9 cellular contexts compared by ENCODE assay signal in the genomic region with DNA sequence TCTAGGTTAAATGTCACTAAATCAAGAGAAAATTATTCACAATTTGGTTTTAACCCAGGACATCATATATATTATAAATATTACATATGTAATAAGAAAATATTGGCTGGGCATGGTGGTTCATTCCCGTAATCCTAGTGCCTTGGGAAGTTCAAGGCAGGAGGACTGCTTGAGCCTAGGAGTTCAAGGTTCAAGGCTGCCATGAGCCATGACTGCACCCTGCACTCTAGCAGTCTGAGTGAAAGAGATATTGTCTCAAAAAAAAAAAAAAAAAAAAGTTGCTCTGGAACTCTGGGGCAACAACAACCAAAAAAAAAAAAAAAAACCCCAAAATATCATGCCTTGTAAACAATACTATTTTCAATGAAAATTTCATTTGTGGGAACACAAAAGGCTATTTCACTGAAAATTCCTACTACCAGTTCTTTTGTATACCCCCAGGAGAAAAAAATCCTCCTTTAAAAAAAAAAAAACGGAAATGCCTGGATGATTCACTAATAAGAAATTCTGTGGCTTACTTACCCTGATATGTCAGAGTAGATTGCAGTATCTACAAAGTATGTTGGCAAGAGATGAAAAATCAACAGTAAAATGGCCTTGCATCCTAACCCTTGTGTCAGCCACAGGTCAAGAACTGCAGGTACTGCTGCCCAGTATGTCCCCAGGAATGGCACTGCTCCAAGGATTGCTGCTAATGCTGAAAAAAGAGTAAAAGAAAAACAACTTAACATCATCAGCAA. TPM values are rescaled to one million over a fixed set of nuclear protein-coding genes. Genes with fewer than 3 reads are reported as not detected.
A peak's percentile ranks its signal among the peaks of the same experiment; 100 is the strongest.
DNase-seq lines count a peak whose midpoint lies in the region; ATAC-seq and TF ChIP-seq lines count a peak whose summit lies in the region.
"Had no signal": no experiment of that assay in that cellular context is flagged by ENCODE, and none has a peak within 500 bp of the region (broad histone marks: within the 10 kb centered on the region; RNA-seq: fewer than 3 reads in every experiment).

No MANE protein-coding gene starts in this region.

- peaks cover 0 to 60% (median 25%) of the 10 kb centered on the region in 4 donors for H3K36me3 ChIP-seq in esophagus muscularis mucosa

- 61% methylated on average over 2 of the region's 2 CpGs for WGBS in esophagus muscularis mucosa

- TF ChIP-seq EP300 in esophagus muscularis mucosa (IDR thresholded peaks at IDR 0.05), result no peak

- ATAC-seq in HG03521 (IDR thresholded peaks at IDR 0.05; ENCODE audit: unreplicated experiment) (no peak), HG02981 (IDR thresholded peaks at IDR 0.05; ENCODE audit: unreplicated experiment) (no peak), GM21367 (IDR thresholded peaks at IDR 0.05; ENCODE audit: unreplicated experiment) (no peak)

- DNase-seq in AG10803 (ENCODE audit: low read depth), result peak; percentile 86
- peak; percentile 84 for DNase-seq in RKO (ENCODE audit: low spot score)
- no peak for DNase-seq in esophagus muscularis mucosa (ENCODE audit: extremely low spot score)
- peak; percentile 56 for DNase-seq in myocyte (ENCODE audit: low read depth)
- no peak for DNase-seq in stimulated activated CD4-positive, alpha-beta T cell treated with anti-CD3 and anti-CD28 coated beads, Interleukin-2, amount 100 ng/mL, for 24 hours
- DNase-seq: Peyer's patch had no signal

- H3K4me1 ChIP-seq in esophagus muscularis mucosa, result peaks cover 19 to 32% (median 25%) of the 10 kb centered on the region in 4 donors
- H3K4me1 ChIP-seq: Peyer's patch had no signal

- no peak for TF ChIP-seq POLR2A in esophagus muscularis mucosa (IDR thresholded peaks at IDR 0.05; ENCODE audit: low read depth)

- intact Hi-C loops in esophagus muscularis mucosa (cut with DNase I), result no loop called here

- H3K27me3 ChIP-seq in esophagus muscularis mucosa, result no peaks in the 10 kb centered on the region
- H3K27me3 ChIP-seq: Peyer's patch had no signal

- no peak for TF ChIP-seq CTCF in AG10803 (conservative IDR thresholded peaks at IDR 0.05; ENCODE audit: low read length)
- no peak for TF ChIP-seq CTCF in esophagus muscularis mucosa (IDR thresholded peaks at IDR 0.05)

- no peaks in the 10 kb centered on the region for H3K9me3 ChIP-seq in esophagus muscularis mucosa
- H3K9me3 ChIP-seq: Peyer's patch had no signal

- no peak overlapping the region for H3K4me3 ChIP-seq in AG10803 (ENCODE audit: low read length)
- no peak overlapping the region for H3K4me3 ChIP-seq in esophagus muscularis mucosa
- H3K4me3 ChIP-seq: Peyer's patch had no signal

- peak overlapping the region; percentile 30 to 61 (median 52) for H3K27ac ChIP-seq in esophagus muscularis mucosa (replicated peaks in 1 of 4)

RNA-seq across cellular contexts. Expression of gene CTNNAL1, which starts 22.6 kb away (rescaled TPM):
- total RNA-seq in esophagus muscularis mucosa, result 10 to 100 TPM; 59.6 to 88.9 (median 69.6) TPM
- total RNA-seq in myocyte, result 45.6 and 93.6 TPM in 2 replicates
- 7.9 TPM for polyA plus RNA-seq in myocyte (2012)

Comparison
In these comparisons a context has a peak if more than half of its experiments do, and no peak if none do; other contexts are left out.
1. DNase-seq: peak in AG10803 (single experiment), RKO (single experiment) and myocyte (single experiment); none in esophagus muscularis mucosa (single experiment) and stimulated activated CD4-positive, alpha-beta T cell treated with anti-CD3 and anti-CD28 coated beads, Interleukin-2, amount 100 ng/mL, for 24 hours (0 of 2).